In genomic region chr1:83996621-83997020, GRCh38 we compare ENCODE assay signal across 1 cellular context.
TF ChIP-seq lines count a peak whose summit lies in the region.

No MANE protein-coding gene starts in this region.

TF ChIP-seq in SK-N-SH, 30 proteins besides CTCF, POLR2A, EP300 and RAD21 (continued from another document):
- TF ChIP-seq USF1 (IDR thresholded peaks at IDR 0.05; ENCODE audit: borderline replicate concordance, low read depth) (no peak), RCOR1 (IDR thresholded peaks at IDR 0.05; ENCODE audit: low read length) (no peak), FOSL2 (IDR thresholded peaks at IDR 0.05; ENCODE audit: borderline replicate concordance, low read depth) (peak; percentile 67), GATA2 (CRISPR knock-in tag; IDR thresholded peaks at IDR 0.05) (no peak), RXRA (IDR thresholded peaks at IDR 0.05; ENCODE audit: borderline replicate concordance, low read depth) (0 out of 2 replicates have a peak, but pooled peaks have one; percentile 50), PBX3 (IDR thresholded peaks at IDR 0.05) (peak; percentile 98), MEF2A (IDR thresholded peaks at IDR 0.05; ENCODE audit: borderline replicate concordance, low read depth) (peak; percentile 48; the same call in 1 of the 2 replicates), EZH2phosphoT487 (IDR thresholded peaks at IDR 0.05; ENCODE audit: borderline replicate concordance, low read depth) (no peak), GABPA (IDR thresholded peaks at IDR 0.05; ENCODE audit: low read depth) (0 out of 2 replicates have a peak, but pooled peaks have one; percentile 11), MXI1 (IDR thresholded peaks at IDR 0.05; ENCODE audit: low read depth, low read length) (no peak), TAF1 (IDR thresholded peaks at IDR 0.05; ENCODE audit: borderline replicate concordance, low read depth, low read length) (0 out of 2 replicates have a peak, but pooled peaks have one; percentile 22)
- TF ChIP-seq, protein P1, sequence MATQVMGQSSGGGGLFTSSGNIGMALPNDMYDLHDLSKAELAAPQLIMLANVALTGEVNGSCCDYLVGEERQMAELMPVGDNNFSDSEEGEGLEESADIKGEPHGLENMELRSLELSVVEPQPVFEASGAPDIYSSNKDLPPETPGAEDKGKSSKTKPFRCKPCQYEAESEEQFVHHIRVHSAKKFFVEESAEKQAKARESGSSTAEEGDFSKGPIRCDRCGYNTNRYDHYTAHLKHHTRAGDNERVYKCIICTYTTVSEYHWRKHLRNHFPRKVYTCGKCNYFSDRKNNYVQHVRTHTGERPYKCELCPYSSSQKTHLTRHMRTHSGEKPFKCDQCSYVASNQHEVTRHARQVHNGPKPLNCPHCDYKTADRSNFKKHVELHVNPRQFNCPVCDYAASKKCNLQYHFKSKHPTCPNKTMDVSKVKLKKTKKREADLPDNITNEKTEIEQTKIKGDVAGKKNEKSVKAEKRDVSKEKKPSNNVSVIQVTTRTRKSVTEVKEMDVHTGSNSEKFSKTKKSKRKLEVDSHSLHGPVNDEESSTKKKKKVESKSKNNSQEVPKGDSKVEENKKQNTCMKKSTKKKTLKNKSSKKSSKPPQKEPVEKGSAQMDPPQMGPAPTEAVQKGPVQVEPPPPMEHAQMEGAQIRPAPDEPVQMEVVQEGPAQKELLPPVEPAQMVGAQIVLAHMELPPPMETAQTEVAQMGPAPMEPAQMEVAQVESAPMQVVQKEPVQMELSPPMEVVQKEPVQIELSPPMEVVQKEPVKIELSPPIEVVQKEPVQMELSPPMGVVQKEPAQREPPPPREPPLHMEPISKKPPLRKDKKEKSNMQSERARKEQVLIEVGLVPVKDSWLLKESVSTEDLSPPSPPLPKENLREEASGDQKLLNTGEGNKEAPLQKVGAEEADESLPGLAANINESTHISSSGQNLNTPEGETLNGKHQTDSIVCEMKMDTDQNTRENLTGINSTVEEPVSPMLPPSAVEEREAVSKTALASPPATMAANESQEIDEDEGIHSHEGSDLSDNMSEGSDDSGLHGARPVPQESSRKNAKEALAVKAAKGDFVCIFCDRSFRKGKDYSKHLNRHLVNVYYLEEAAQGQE (IDR thresholded peaks at IDR 0.05; ENCODE audit: low read depth, low read length): no peak
TF ChIP-seq in SK-N-SH: peak in this region for 16.
